In the genomic region with DNA sequence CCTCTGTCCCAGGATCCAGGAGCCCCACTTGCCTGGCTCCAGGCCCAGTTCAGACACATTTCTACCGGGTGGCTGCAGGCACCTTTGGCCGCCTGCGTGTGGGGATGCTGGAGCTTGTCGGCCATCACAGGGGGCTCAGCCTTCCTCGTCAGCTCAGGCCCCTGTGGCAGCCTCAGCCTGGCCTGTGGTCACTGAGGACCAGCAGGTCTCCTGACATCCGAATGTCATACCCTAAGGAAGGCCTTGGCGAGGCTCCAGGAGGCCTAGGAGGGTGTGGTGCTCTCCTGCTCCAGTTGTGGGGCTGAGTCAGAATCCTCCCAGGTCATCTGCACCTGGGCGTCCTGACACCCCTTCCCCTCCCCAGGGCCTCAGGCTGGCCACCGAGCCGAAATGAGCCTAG, we compare ENCODE assay signal across 16 cellular contexts. TPM values are rescaled to one million over a fixed set of nuclear protein-coding genes. Genes with fewer than 3 reads are reported as not detected.
DNase-seq lines count a peak whose midpoint lies in the region; TF ChIP-seq lines count a peak whose summit lies in the region.
"Had no signal": no experiment of that assay in that cellular context is flagged by ENCODE, and none has a peak within 500 bp of the region (broad histone marks: within the 10 kb centered on the region; RNA-seq: fewer than 3 reads in every experiment).

No MANE protein-coding gene starts in this region.

- no peaks in the 10 kb centered on the region for H3K9me3 Mint-ChIP-seq in neural crest cell
- H3K9me3 Mint-ChIP-seq in activated CD4-positive, alpha-beta T cell treated with anti-CD3 and anti-CD28 coated beads, Interleukin-2, amount 10 ng/mL, durations not matched to agents 24 days and 14 days: no peaks in the 10 kb centered on the region
- H3K9me3 Mint-ChIP-seq: activated CD8-positive, alpha-beta T cell treated with anti-CD3 and anti-CD28 coated beads for 36 hours; activated naive CD8-positive, alpha-beta T cell treated with anti-CD3 and anti-CD28 coated beads for 36 hours; T-cell had no signal

- peak overlapping the region; percentile 74 for H3K9ac ChIP-seq in BLaER1

- H3K4me3 ChIP-seq in BLaER1: peak overlapping the region; percentile 31
- H3K4me3 ChIP-seq: cardiac muscle cell had no signal

- no peaks in the 10 kb centered on the region for H4K20me1 ChIP-seq in BLaER1

- H3K36me3 ChIP-seq in BLaER1: no peaks in the 10 kb centered on the region
- H3K36me3 ChIP-seq: cardiac muscle cell had no signal

- H3K27me3 ChIP-seq in BLaER1: no peaks in the 10 kb centered on the region
- H3K27me3 ChIP-seq: cardiac muscle cell had no signal

- peaks cover 73% of the 10 kb centered on the region for H3K4me1 ChIP-seq in BLaER1

- no peak for TF ChIP-seq CTCF in neural crest cell (conservative IDR thresholded peaks at IDR 0.05)

- H3K4me3 Mint-ChIP-seq in neural crest cell: no peak overlapping the region
- H3K4me3 Mint-ChIP-seq in activated CD4-positive, alpha-beta T cell treated with anti-CD3 and anti-CD28 coated beads, Interleukin-2, amount 10 ng/mL, durations not matched to agents 24 days and 14 days: no peak overlapping the region
- H3K4me3 Mint-ChIP-seq: activated CD8-positive, alpha-beta T cell treated with anti-CD3 and anti-CD28 coated beads for 36 hours; activated naive CD8-positive, alpha-beta T cell treated with anti-CD3 and anti-CD28 coated beads for 36 hours; T-cell had no signal

- H3K36me3 Mint-ChIP-seq in neural crest cell (ENCODE audit: low read depth): no peaks in the 10 kb centered on the region
- H3K36me3 Mint-ChIP-seq in activated CD4-positive, alpha-beta T cell treated with anti-CD3 and anti-CD28 coated beads, Interleukin-2, amount 10 ng/mL, durations not matched to agents 24 days and 14 days (ENCODE audit: low read depth): no peaks in the 10 kb centered on the region
- H3K36me3 Mint-ChIP-seq: activated naive CD8-positive, alpha-beta T cell treated with anti-CD3 and anti-CD28 coated beads for 36 hours had no signal

- peak overlapping the region; percentile 88 for H3K27ac ChIP-seq in BLaER1
- peak overlapping the region; percentile 88 for H3K27ac ChIP-seq in caudate nucleus (ENCODE audit: low read depth, low read length)
- H3K27ac ChIP-seq: cardiac muscle cell had no signal

- H3K4me2 ChIP-seq in BLaER1: peak overlapping the region; percentile 97

- peak overlapping the region; percentile 43 for H3K27ac Mint-ChIP-seq in neural crest cell (ENCODE audit: unreplicated experiment)
- no peak overlapping the region for H3K27ac Mint-ChIP-seq in activated CD4-positive, alpha-beta T cell treated with anti-CD3 and anti-CD28 coated beads, Interleukin-2, amount 10 ng/mL, durations not matched to agents 24 days and 14 days
- H3K27ac Mint-ChIP-seq: activated CD8-positive, alpha-beta T cell treated with anti-CD3 and anti-CD28 coated beads for 36 hours; activated naive CD8-positive, alpha-beta T cell treated with anti-CD3 and anti-CD28 coated beads for 36 hours; T-cell had no signal

- intact Hi-C loops in activated CD4-positive, alpha-beta T cell treated with anti-CD3 and anti-CD28 coated beads, Interleukin-2, amount 10 ng/mL, durations not matched to agents 24 days and 14 days (cut with micrococcal nuclease): no loop called here

- no peaks in the 10 kb centered on the region for H3K9me3 ChIP-seq in BLaER1

- no peaks in the 10 kb centered on the region for H3K27me3 Mint-ChIP-seq in neural crest cell (ENCODE audit: low read depth)
- H3K27me3 Mint-ChIP-seq in activated CD4-positive, alpha-beta T cell treated with anti-CD3 and anti-CD28 coated beads, Interleukin-2, amount 10 ng/mL, durations not matched to agents 24 days and 14 days: no peaks in the 10 kb centered on the region
- H3K27me3 Mint-ChIP-seq: activated CD8-positive, alpha-beta T cell treated with anti-CD3 and anti-CD28 coated beads for 36 hours; activated naive CD8-positive, alpha-beta T cell treated with anti-CD3 and anti-CD28 coated beads for 36 hours; T-cell had no signal

- H3K4me1 Mint-ChIP-seq in neural crest cell: peaks cover 62% of the 10 kb centered on the region
- H3K4me1 Mint-ChIP-seq in activated CD4-positive, alpha-beta T cell treated with anti-CD3 and anti-CD28 coated beads, Interleukin-2, amount 10 ng/mL, durations not matched to agents 24 days and 14 days: no peaks in the 10 kb centered on the region

- DNase-seq in M059J (ENCODE audit: low read depth) (peak; percentile 12), caudate nucleus (lab: John Stamatoyannopoulos, UW) (peak in 1 of 61 donors; percentile 41), neural crest cell (ENCODE audit: low read depth, low spot score) (no peak), occipital lobe (lab: John Stamatoyannopoulos, UW) (no peak), Ammon's horn (ENCODE audit: low spot score) (no peak)
- DNase-seq in activated CD4-positive, alpha-beta T cell treated with anti-CD3 and anti-CD28 coated beads, Interleukin-2, amount 10 ng/mL, durations not matched to agents 24 days and 14 days: no peak
- DNase-seq in activated T-cell treated with anti-CD3 and anti-CD28 coated beads, Interleukin-2, amount 50 U/mL, for 48 hours: no peak
- DNase-seq: activated naive CD8-positive, alpha-beta T cell treated with anti-CD3 and anti-CD28 coated beads for 36 hours; effector CD8-positive, alpha-beta T cell; left ventricle myocardium superior; NCI-H82; Right ventricle myocardium superior had no signal

RNA-seq across cellular contexts. Expression of a gene that starts 14.9 kb away (rescaled TPM):
- not detected in 2 replicates for total RNA-seq in M059J (2014; rRNA removed; shearing (Covaris generic))
- total RNA-seq in neural crest cell: 279 and 293 TPM in 2 replicates
- total RNA-seq in occipital lobe: 1.9 TPM
- not detected in 2 replicates for total RNA-seq in activated CD4-positive, alpha-beta T cell treated with anti-CD3 and anti-CD28 coated beads, Interleukin-2, amount 10 ng/mL, durations not matched to agents 24 days and 14 days
- total RNA-seq: activated CD8-positive, alpha-beta T cell treated with anti-CD3 and anti-CD28 coated beads for 36 hours; activated naive CD8-positive, alpha-beta T cell treated with anti-CD3 and anti-CD28 coated beads for 36 hours; T-cell had no signal

RNA-seq across cellular contexts. Expression of a gene that starts 45.7 kb away (rescaled TPM):
- total RNA-seq in M059J (2014; rRNA removed; shearing (Covaris generic)): 77.2 and 91.6 TPM in 2 replicates
- 137 and 143 TPM in 2 replicates for total RNA-seq in neural crest cell
- total RNA-seq in occipital lobe: 17.8 TPM
- total RNA-seq in activated CD4-positive, alpha-beta T cell treated with anti-CD3 and anti-CD28 coated beads, Interleukin-2, amount 10 ng/mL, durations not matched to agents 24 days and 14 days: 113 TPM in 2 replicates

RNA-seq across cellular contexts. Expression of a gene that starts 45.8 kb away (rescaled TPM):
- 0.05 and 0.22 TPM in 2 replicates for total RNA-seq in M059J (2014; rRNA removed; shearing (Covaris generic))
- total RNA-seq in neural crest cell: 0.79 and 1.5 TPM in 2 replicates
- 0.31 TPM for total RNA-seq in occipital lobe
- total RNA-seq in activated CD4-positive, alpha-beta T cell treated with anti-CD3 and anti-CD28 coated beads, Interleukin-2, amount 10 ng/mL, durations not matched to agents 24 days and 14 days: 0.37 TPM in 1 of 2 replicates, not detected in the other
- total RNA-seq: activated CD8-positive, alpha-beta T cell treated with anti-CD3 and anti-CD28 coated beads for 36 hours; T-cell had no signal

RNA-seq across cellular contexts. Expression of a gene that starts 58.0 kb away (rescaled TPM):
- 21.7 and 26.8 TPM in 2 replicates for total RNA-seq in M059J (2014; rRNA removed; shearing (Covaris generic))
- 20.1 and 24.0 TPM in 2 replicates for total RNA-seq in neural crest cell
- total RNA-seq in occipital lobe: 22.0 TPM
- total RNA-seq in activated CD4-positive, alpha-beta T cell treated with anti-CD3 and anti-CD28 coated beads, Interleukin-2, amount 10 ng/mL, durations not matched to agents 24 days and 14 days: 11.9 and 15.1 TPM in 2 replicates

Comparison
In these comparisons a context has a peak if more than half of its experiments do, and no peak if none do; other contexts are left out.
1. RNA of a gene that starts 14.9 kb away (total RNA-seq): 279 to 293 TPM in neural crest cell; 1.9 TPM in occipital lobe (single experiment), not detected in M059J and not detected in activated CD4-positive, alpha-beta T cell treated with anti-CD3 and anti-CD28 coated beads, Interleukin-2, amount 10 ng/mL, durations not matched to agents 24 days and 14 days; every median in the first group is over 10 times any median in the second.